Comparison of ENCODE assay signal across 1 cellular context in genomic region chr1:38941527-38942019, GRCh38.
TF ChIP-seq lines count a peak whose summit lies in the region.

Gene RHBDL2, minus strand, starts transcription at chr1:38941830. Its CDS starts 22,618 bp downstream, at chr1:38919212.

TF ChIP-seq in HepG2, 621 proteins besides CTCF, POLR2A, EP300 and RAD21 (continued from another document and continues in another):
- no peak for TF ChIP-seq ZNF142 (CRISPR knock-in tag; IDR thresholded peaks at IDR 0.05)
- no peak for TF ChIP-seq KLF16 (CRISPR knock-in tag; IDR thresholded peaks at IDR 0.05)
- no peak for TF ChIP-seq CSRNP1 (CRISPR knock-in tag; IDR thresholded peaks at IDR 0.05)
- TF ChIP-seq NRL (CRISPR knock-in tag; IDR thresholded peaks at IDR 0.05; ENCODE audit: borderline replicate concordance): peak; percentile 52; the same call in 1 of the 2 replicates
- TF ChIP-seq ZBTB34 (CRISPR knock-in tag; IDR thresholded peaks at IDR 0.05): no peak
- peak; percentile 75; the same call in 1 of the 2 replicates for TF ChIP-seq HNRNPL (IDR thresholded peaks at IDR 0.05; ENCODE audit: low read depth, low read length)
- TF ChIP-seq MTA3 (CRISPR knock-in tag; IDR thresholded peaks at IDR 0.05): no peak
- TF ChIP-seq ZNF788 (CRISPR knock-in tag; IDR thresholded peaks at IDR 0.05; ENCODE audit: borderline replicate concordance): peak; percentile 36; the same call in 1 of the 2 replicates
- TF ChIP-seq BATF2 (CRISPR knock-in tag; IDR thresholded peaks at IDR 0.05): no peak
- no peak for TF ChIP-seq KLF13 (CRISPR knock-in tag; IDR thresholded peaks at IDR 0.05)
- TF ChIP-seq KMT2B (CRISPR knock-in tag; IDR thresholded peaks at IDR 0.05): no peak
- TF ChIP-seq PRPF4 (IDR thresholded peaks at IDR 0.05; ENCODE audit: low read depth, low read length, poor library complexity, severe bottlenecking): no peak
- peak; percentile 50; the same call in 1 of the 2 replicates for TF ChIP-seq TBX2 (CRISPR knock-in tag; IDR thresholded peaks at IDR 0.05; ENCODE audit: borderline replicate concordance)
- no peak for TF ChIP-seq SOX5 (CRISPR knock-in tag; IDR thresholded peaks at IDR 0.05; ENCODE audit: borderline replicate concordance)
- TF ChIP-seq HNF4G (IDR thresholded peaks at IDR 0.05; ENCODE audit: borderline replicate concordance, low read depth, low read length): no peak
- no peak for TF ChIP-seq HNF4G (CRISPR knock-in tag; IDR thresholded peaks at IDR 0.05; ENCODE audit: borderline replicate concordance, low read depth)
- no peak for TF ChIP-seq PAF1 (CRISPR knock-in tag; IDR thresholded peaks at IDR 0.05)
- peak; percentile 81 for TF ChIP-seq ZNF263 (CRISPR knock-in tag; IDR thresholded peaks at IDR 0.05)
- TF ChIP-seq HDAC2 (CRISPR knock-in tag; IDR thresholded peaks at IDR 0.05): 0 out of 2 replicates have a peak, but pooled peaks have one; percentile 9
- no peak for TF ChIP-seq CCAR2 (optimal IDR thresholded peaks at IDR 0.05; ENCODE audit: low read depth, low read length)
- no peak for TF ChIP-seq NCOA1 (CRISPR knock-in tag; IDR thresholded peaks at IDR 0.05)
- TF ChIP-seq DPF2 (CRISPR knock-in tag; IDR thresholded peaks at IDR 0.05; ENCODE audit: borderline replicate concordance, low read depth): no peak
- no peak for TF ChIP-seq KDM6A (CRISPR knock-in tag; IDR thresholded peaks at IDR 0.05; ENCODE audit: low read depth)
- no peak for TF ChIP-seq TCF12 (IDR thresholded peaks at IDR 0.05)
- no peak for TF ChIP-seq TCF12 (CRISPR knock-in tag; IDR thresholded peaks at IDR 0.05)
- no peak; a peak in 1 of 4 replicates for TF ChIP-seq HMGXB4 (CRISPR knock-in tag; IDR thresholded peaks at IDR 0.05; ENCODE audit: borderline replicate concordance in 1 of 2, low read depth in 1 of 2)
- no peak for TF ChIP-seq SP2 (CRISPR knock-in tag; IDR thresholded peaks at IDR 0.05)
- TF ChIP-seq ATF7-NPFF (CRISPR knock-in tag; IDR thresholded peaks at IDR 0.05; ENCODE audit: low read depth): no peak
- TF ChIP-seq TAF1 (CRISPR knock-in tag; IDR thresholded peaks at IDR 0.05): 0 out of 2 replicates have a peak, but pooled peaks have one; percentile 15
- TF ChIP-seq MTF2 (CRISPR knock-in tag; IDR thresholded peaks at IDR 0.05; ENCODE audit: borderline replicate concordance): no peak
- TF ChIP-seq ZNF83 (CRISPR knock-in tag; IDR thresholded peaks at IDR 0.05; ENCODE audit: borderline replicate concordance): no peak
- no peak for TF ChIP-seq SYNCRIP (IDR thresholded peaks at IDR 0.05; ENCODE audit: insufficient read depth, low read depth, low read length)
- no peak for TF ChIP-seq AGO1 (IDR thresholded peaks at IDR 0.05; ENCODE audit: low read depth, low read length, poor library complexity, severe bottlenecking)
- TF ChIP-seq TERF1 (CRISPR knock-in tag; IDR thresholded peaks at IDR 0.05): no peak
- TF ChIP-seq SAP130 (CRISPR knock-in tag; IDR thresholded peaks at IDR 0.05; ENCODE audit: low read depth): 0 out of 2 replicates have a peak, but pooled peaks have one; percentile 6
- no peak for TF ChIP-seq ATF5 (CRISPR knock-in tag; IDR thresholded peaks at IDR 0.05; ENCODE audit: low read depth)
- TF ChIP-seq ZNF687 (CRISPR knock-in tag; IDR thresholded peaks at IDR 0.05): peak; percentile 84
- no peak for TF ChIP-seq U2AF1 (optimal IDR thresholded peaks at IDR 0.05; ENCODE audit: low read depth, low read length)
- TF ChIP-seq HIVEP1 (CRISPR knock-in tag; IDR thresholded peaks at IDR 0.05): 0 out of 2 replicates have a peak, but pooled peaks have one; percentile 15
- no peak for TF ChIP-seq HBP1 (CRISPR knock-in tag; IDR thresholded peaks at IDR 0.05; ENCODE audit: low read depth)
- TF ChIP-seq ZNF782 (CRISPR knock-in tag; IDR thresholded peaks at IDR 0.05; ENCODE audit: borderline replicate concordance): no peak
- TF ChIP-seq IKZF1 (IDR thresholded peaks at IDR 0.05): no peak
- peak; percentile 55; the same call in 1 of the 2 replicates for TF ChIP-seq ZBTB7A (CRISPR knock-in tag; IDR thresholded peaks at IDR 0.05)
- no peak for TF ChIP-seq RARA (CRISPR knock-in tag; IDR thresholded peaks at IDR 0.05)
- no peak for TF ChIP-seq ZFP41 (CRISPR knock-in tag; IDR thresholded peaks at IDR 0.05; ENCODE audit: borderline replicate concordance)
- no peak for TF ChIP-seq ZNF7 (CRISPR knock-in tag; IDR thresholded peaks at IDR 0.05)
- TF ChIP-seq TSC22D2 (CRISPR knock-in tag; IDR thresholded peaks at IDR 0.05; ENCODE audit: borderline replicate concordance): no peak
- TF ChIP-seq ZNF577 (CRISPR knock-in tag; IDR thresholded peaks at IDR 0.05; ENCODE audit: borderline replicate concordance, low read depth): no peak
- TF ChIP-seq POGZ (CRISPR knock-in tag; IDR thresholded peaks at IDR 0.05): no peak
